In the genomic region with DNA sequence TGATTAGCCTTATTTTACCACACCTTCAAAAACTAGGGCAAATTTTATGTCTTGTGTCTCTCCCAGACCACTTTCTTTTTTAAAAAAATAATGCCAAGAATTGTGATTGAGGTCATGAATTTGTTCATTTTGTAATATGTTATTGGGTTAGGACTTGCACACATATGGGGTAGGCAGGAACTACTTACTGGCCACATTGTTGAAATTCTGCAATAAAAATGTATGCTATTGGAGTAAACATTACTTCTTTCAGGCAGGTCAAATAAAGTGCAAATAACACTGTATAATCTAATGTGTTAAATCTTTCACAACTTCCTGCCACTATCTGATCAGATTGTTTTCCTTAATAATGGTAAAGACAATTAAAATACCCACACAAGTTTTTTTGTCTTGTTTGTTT, we compare ENCODE assay signal across 18 cellular contexts.
"Had no signal": no experiment of that assay in that cellular context is flagged by ENCODE, and none has a peak within 500 bp of the region (broad histone marks: within the 10 kb centered on the region; RNA-seq: fewer than 3 reads in every experiment).

No MANE protein-coding gene starts in this region.

- H3K4me3 ChIP-seq: colonic mucosa, gastroesophageal sphincter, right atrium auricular region, sigmoid colon, tibial artery, upper lobe of right lung, vagina had no signal

- H3K36me3 Mint-ChIP-seq: naive B cell had no signal

- H3K27ac Mint-ChIP-seq: naive B cell, nephron had no signal

- H3K36me3 ChIP-seq: colonic mucosa, gastroesophageal sphincter, neutrophil, right atrium auricular region, sigmoid colon, tibial artery, upper lobe of right lung, vagina had no signal

- H3K9me3 ChIP-seq: colonic mucosa, gastroesophageal sphincter, neutrophil, right atrium auricular region, sigmoid colon, tibial artery, upper lobe of right lung, vagina had no signal

- ATAC-seq: gastroesophageal sphincter, left colon, left ventricle myocardium superior, upper lobe of right lung had no signal

- H3K27me3 Mint-ChIP-seq: naive B cell had no signal

- H3K27ac ChIP-seq: colonic mucosa, gastroesophageal sphincter, neutrophil, right atrium auricular region, sigmoid colon, tibial artery, upper lobe of right lung, vagina had no signal

- H3K27me3 ChIP-seq: colonic mucosa, gastroesophageal sphincter, neutrophil, right atrium auricular region, sigmoid colon, tibial artery, upper lobe of right lung, vagina had no signal

- H3K4me1 Mint-ChIP-seq: naive B cell, nephron had no signal

- H3K4me3 Mint-ChIP-seq: naive B cell, nephron had no signal

- DNase-seq: cerebellar nuclear complex; colonic mucosa; effector CD8-positive, alpha-beta T cell; foreskin fibroblast; left colon; left ventricle myocardium superior; naive B cell; sigmoid colon; small intestine; stimulated activated CD4-positive, alpha-beta T cell treated with anti-CD3 and anti-CD28 coated beads, Interleukin-12 subunit alpha, Interleukin-12 subunit beta, amount 100 ng/mL, for 4 hours; stimulated activated naive CD4-positive, alpha-beta T cell treated with Interleukin-2 at 50 U/mL for 16 hours; tibial artery; upper lobe of right lung had no signal

- H3K4me1 ChIP-seq: colonic mucosa, gastroesophageal sphincter, right atrium auricular region, sigmoid colon, tibial artery, upper lobe of right lung, vagina had no signal

- FAIRE-seq: small intestine had no signal
